2 cellular contexts compared by ENCODE assay signal in the genomic region with DNA sequence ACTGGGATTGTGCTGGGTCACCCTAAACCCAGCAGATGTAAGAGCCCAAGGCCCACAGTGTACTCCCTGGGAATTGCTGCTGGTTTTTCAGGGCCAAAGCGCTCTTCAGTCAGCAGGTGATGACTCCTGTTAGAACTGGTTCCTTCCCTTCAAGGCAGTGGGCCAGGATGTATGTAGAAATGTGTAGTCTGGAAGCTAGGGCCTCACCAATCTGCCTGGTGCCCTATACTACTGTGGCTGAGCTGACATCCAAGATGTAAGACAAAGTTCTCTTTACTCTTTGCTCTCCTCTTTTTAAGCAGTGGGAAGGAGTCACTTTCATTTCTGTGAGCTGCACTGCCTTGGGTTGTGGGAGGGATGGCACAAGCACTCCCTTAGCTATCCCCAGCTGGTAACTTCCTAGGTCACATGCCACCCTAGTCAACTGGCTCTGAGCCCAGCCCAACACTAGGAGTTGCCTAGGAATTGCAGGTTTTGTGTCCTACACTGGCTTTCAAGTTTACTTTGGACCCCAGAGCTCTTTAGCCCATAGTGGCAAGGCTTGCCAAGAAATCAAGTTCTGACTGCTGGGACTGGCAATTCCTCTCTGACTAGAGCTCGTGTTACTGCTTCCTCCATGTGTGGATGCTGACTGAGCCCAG.
TF ChIP-seq lines count a peak whose summit lies in the region.

No MANE protein-coding gene starts in this region.

TF ChIP-seq in A549, 52 proteins besides CTCF, POLR2A, EP300 and RAD21:
- TF ChIP-seq FOSL2 (IDR thresholded peaks at IDR 0.05) (no peak), FOSL2 (CRISPR knock-in tag; IDR thresholded peaks at IDR 0.05) (no peak), JUNB (IDR thresholded peaks at IDR 0.05) (no peak), GATA3 (IDR thresholded peaks at IDR 0.05; ENCODE audit: borderline replicate concordance) (no peak)
- TF ChIP-seq, protein P1, sequence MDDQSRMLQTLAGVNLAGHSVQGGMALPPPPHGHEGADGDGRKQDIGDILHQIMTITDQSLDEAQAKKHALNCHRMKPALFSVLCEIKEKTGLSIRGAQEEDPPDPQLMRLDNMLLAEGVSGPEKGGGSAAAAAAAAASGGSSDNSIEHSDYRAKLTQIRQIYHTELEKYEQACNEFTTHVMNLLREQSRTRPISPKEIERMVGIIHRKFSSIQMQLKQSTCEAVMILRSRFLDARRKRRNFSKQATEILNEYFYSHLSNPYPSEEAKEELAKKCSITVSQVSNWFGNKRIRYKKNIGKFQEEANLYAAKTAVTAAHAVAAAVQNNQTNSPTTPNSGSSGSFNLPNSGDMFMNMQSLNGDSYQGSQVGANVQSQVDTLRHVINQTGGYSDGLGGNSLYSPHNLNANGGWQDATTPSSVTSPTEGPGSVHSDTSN (IDR thresholded peaks at IDR 0.05): no peak
- TF ChIP-seq, protein P2, sequence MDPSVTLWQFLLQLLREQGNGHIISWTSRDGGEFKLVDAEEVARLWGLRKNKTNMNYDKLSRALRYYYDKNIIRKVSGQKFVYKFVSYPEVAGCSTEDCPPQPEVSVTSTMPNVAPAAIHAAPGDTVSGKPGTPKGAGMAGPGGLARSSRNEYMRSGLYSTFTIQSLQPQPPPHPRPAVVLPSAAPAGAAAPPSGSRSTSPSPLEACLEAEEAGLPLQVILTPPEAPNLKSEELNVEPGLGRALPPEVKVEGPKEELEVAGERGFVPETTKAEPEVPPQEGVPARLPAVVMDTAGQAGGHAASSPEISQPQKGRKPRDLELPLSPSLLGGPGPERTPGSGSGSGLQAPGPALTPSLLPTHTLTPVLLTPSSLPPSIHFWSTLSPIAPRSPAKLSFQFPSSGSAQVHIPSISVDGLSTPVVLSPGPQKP (IDR thresholded peaks at IDR 0.05; ENCODE audit: low read depth, low read length): no peak
TF ChIP-seq in A549: peak in this region for 0.

TF ChIP-seq in IMR-90, 13 proteins besides CTCF, POLR2A, EP300 and RAD21:
- TF ChIP-seq CEBPB (IDR thresholded peaks at IDR 0.05; ENCODE audit: low read depth, low read length) (no peak), NFE2L2 (IDR thresholded peaks at IDR 0.05; ENCODE audit: low read depth, low read length) (no peak), MAZ (IDR thresholded peaks at IDR 0.05; ENCODE audit: borderline replicate concordance, low read depth, low read length) (no peak), FOS (IDR thresholded peaks at IDR 0.05; ENCODE audit: low read depth, low read length) (no peak), SMC3 (IDR thresholded peaks at IDR 0.05; ENCODE audit: low read depth, low read length) (no peak), MAFK (IDR thresholded peaks at IDR 0.05; ENCODE audit: low read depth, low read length) (no peak), MXI1 (IDR thresholded peaks at IDR 0.05; ENCODE audit: borderline replicate concordance, low read depth, low read length) (no peak), RCOR1 (IDR thresholded peaks at IDR 0.05; ENCODE audit: insufficient replicate concordance, low read length) (no peak), CHD1 (IDR thresholded peaks at IDR 0.05; ENCODE audit: low read depth, low read length) (no peak)
- TF ChIP-seq, protein P2 (IDR thresholded peaks at IDR 0.05; ENCODE audit: borderline replicate concordance, low read depth, low read length): no peak
- TF ChIP-seq, protein P3, sequence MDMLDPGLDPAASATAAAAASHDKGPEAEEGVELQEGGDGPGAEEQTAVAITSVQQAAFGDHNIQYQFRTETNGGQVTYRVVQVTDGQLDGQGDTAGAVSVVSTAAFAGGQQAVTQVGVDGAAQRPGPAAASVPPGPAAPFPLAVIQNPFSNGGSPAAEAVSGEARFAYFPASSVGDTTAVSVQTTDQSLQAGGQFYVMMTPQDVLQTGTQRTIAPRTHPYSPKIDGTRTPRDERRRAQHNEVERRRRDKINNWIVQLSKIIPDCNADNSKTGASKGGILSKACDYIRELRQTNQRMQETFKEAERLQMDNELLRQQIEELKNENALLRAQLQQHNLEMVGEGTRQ (IDR thresholded peaks at IDR 0.05; ENCODE audit: low read depth, low read length): no peak
